Comparison of ENCODE assay signal across 16 cellular contexts in genomic region chr15:86327230-86327865, GRCh38.
"Had no signal": no experiment of that assay in that cellular context is flagged by ENCODE, and none has a peak within 500 bp of the region (broad histone marks: within the 10 kb centered on the region; RNA-seq: fewer than 3 reads in every experiment).

No MANE protein-coding gene starts in this region.

- H3K27ac ChIP-seq: esophagus muscularis mucosa, pancreas, right lobe of liver, stomach, vagina had no signal

- ATAC-seq: activated CD4-positive, alpha-beta T cell treated with anti-CD3 and anti-CD28 coated beads for 36 hours; naive thymus-derived CD8-positive, alpha-beta T cell; pancreas; right lobe of liver; WTC11 had no signal

- H3K4me1 ChIP-seq: esophagus muscularis mucosa, pancreas, right lobe of liver, stomach, vagina had no signal

- DNase-seq: activated CD4-positive, alpha-beta T cell treated with anti-CD3 and anti-CD28 coated beads for 36 hours; activated CD4-positive, alpha-beta T cell treated with anti-CD3 and anti-CD28 coated beads, Interleukin-2, amount 50 U/mL, for 48 hours; activated naive CD4-positive, alpha-beta T cell; activated naive CD8-positive, alpha-beta T cell treated with anti-CD3 and anti-CD28 coated beads for 36 hours; amniotic stem cell; caudate nucleus; naive thymus-derived CD8-positive, alpha-beta T cell; pancreas; right lobe of liver; stimulated activated CD4-positive, alpha-beta T cell treated with anti-CD3 and anti-CD28 coated beads, Interleukin-4, amount 100 ng/mL, for 1 hour; stomach; trophoblast cell had no signal

- H3K9me3 ChIP-seq: pancreas, right lobe of liver, vagina had no signal

- H3K4me3 ChIP-seq: esophagus muscularis mucosa, pancreas, right lobe of liver, smooth muscle cell, stomach, vagina had no signal

- H3K36me3 ChIP-seq: esophagus muscularis mucosa, pancreas, right lobe of liver, stomach, vagina had no signal

- H3K27me3 ChIP-seq: right lobe of liver, stomach, vagina had no signal
